ENCODE assay signal across 9 cellular contexts in genomic region chrX:78923198-78924015, GRCh38. TPM values are rescaled to one million over a fixed set of nuclear protein-coding genes. Genes with fewer than 3 reads are reported as not detected.
A peak's percentile ranks its signal among the peaks of the same experiment; 100 is the strongest.
DNase-seq lines count a peak whose midpoint lies in the region; ATAC-seq and TF ChIP-seq lines count a peak whose summit lies in the region.
"Had no signal": no experiment of that assay in that cellular context is flagged by ENCODE, and none has a peak within 500 bp of the region (broad histone marks: within the 10 kb centered on the region; RNA-seq: fewer than 3 reads in every experiment).

No MANE protein-coding gene starts in this region.

- H3K9me3 ChIP-seq in trophoblast cell (ENCODE audit: insufficient read depth, low read depth, low read length), result no peaks in the 10 kb centered on the region

- ATAC-seq in GM18867 (IDR thresholded peaks at IDR 0.05; ENCODE audit: unreplicated experiment) (peak; percentile 87), GM21526 (IDR thresholded peaks at IDR 0.05; ENCODE audit: low FRiP score, unreplicated experiment) (peak; percentile 91), HG03342 (IDR thresholded peaks at IDR 0.05; ENCODE audit: unreplicated experiment) (peak; percentile 83), SK-N-SH treated with all-trans-retinoic acid at 6 μM for 48 hours (no peak)
- no peak for ATAC-seq in central memory CD8-positive, alpha-beta T cell (replicated peaks; ENCODE audit: extremely low read depth, poor library complexity, severe bottlenecking)

- no peak overlapping the region for H2BK12ac ChIP-seq in trophoblast cell (ENCODE audit: low read length)

- TF ChIP-seq CTCF in RWPE1 (conservative IDR thresholded peaks at IDR 0.05; ENCODE audit: low read depth), result no peak

- no peak overlapping the region for H3K4ac ChIP-seq in trophoblast cell (ENCODE audit: low read depth, low read length)

- H4K12ac ChIP-seq in trophoblast cell (ENCODE audit: low read depth, low read length), result no peak overlapping the region

- H3K4me1 Mint-ChIP-seq in central memory CD8-positive, alpha-beta T cell, result peaks cover 11% of the 10 kb centered on the region

- no peak overlapping the region for H4K8ac ChIP-seq in trophoblast cell (ENCODE audit: low read depth, low read length)

- POLR2A ChIA-PET in RWPE1 (lab: Yijun Ruan, JAX; ENCODE audit: low non-redundant PET), result no interaction called here

- H2BK120ac ChIP-seq in trophoblast cell (ENCODE audit: insufficient read depth, low read length, poor library complexity), result no peak overlapping the region

- CTCF ChIA-PET in RWPE1 (lab: Yijun Ruan, JAX), result no interaction called here

- no peaks in the 10 kb centered on the region for H3K27me3 ChIP-seq in trophoblast cell (ENCODE audit: insufficient read depth, low read length)

- no peaks in the 10 kb centered on the region for H3K79me1 ChIP-seq in trophoblast cell (ENCODE audit: low read length)

- no peaks in the 10 kb centered on the region for H3K4me1 ChIP-seq in trophoblast cell (ENCODE audit: control insufficient read depth in 1 of 2, insufficient read depth in 2 of 2, low read length in 2 of 2)

- H3K9me3 Mint-ChIP-seq in central memory CD8-positive, alpha-beta T cell, result no peaks in the 10 kb centered on the region

- no peak overlapping the region for H4K91ac ChIP-seq in trophoblast cell (ENCODE audit: low read depth, low read length)

- H3K9ac ChIP-seq in trophoblast cell (ENCODE audit: low read length), result no peak overlapping the region

- H3K4me2 ChIP-seq in trophoblast cell (ENCODE audit: low read length), result no peak overlapping the region

- H3K36me3 ChIP-seq in trophoblast cell (ENCODE audit: control insufficient read depth in 1 of 2, insufficient read depth in 2 of 2, low read length in 2 of 2), result no peaks in the 10 kb centered on the region

- no peaks in the 10 kb centered on the region for H3K27me3 Mint-ChIP-seq in central memory CD8-positive, alpha-beta T cell

- H2AFZ ChIP-seq in trophoblast cell (ENCODE audit: insufficient read depth, low read length, poor library complexity), result no peak overlapping the region

- no peak overlapping the region for H2BK5ac ChIP-seq in trophoblast cell (ENCODE audit: low read depth, low read length, poor library complexity)

- DNase-seq in central memory CD8-positive, alpha-beta T cell (ENCODE audit: low spot score in 2 of 2), result no peak
- DNase-seq in trophoblast cell (no peak), NCI-H2227 treated with DMSO at 0.1 percent for 48 hours (lab: John Stamatoyannopoulos, UW) (no peak), RWPE1 (ENCODE audit: low spot score) (no peak)
- DNase-seq: activated T-cell treated with anti-CD3 and anti-CD28 coated beads, Interleukin-2, amount 50 U/mL, for 1 hour had no signal

- H3K14ac ChIP-seq in trophoblast cell (ENCODE audit: low read length), result no peak overlapping the region

- H2AK5ac ChIP-seq in trophoblast cell (ENCODE audit: low read length), result no peak overlapping the region

- peak overlapping the region; percentile 69 for H3K27ac Mint-ChIP-seq in central memory CD8-positive, alpha-beta T cell (ENCODE audit: low read depth)

- no CpG with 5 or more reads among the region's 3 CpGs for WGBS in trophoblast cell (ENCODE audit: extremely low coverage, insufficient coverage, insufficient read length)

- no peaks in the 10 kb centered on the region for H3K79me2 ChIP-seq in trophoblast cell (ENCODE audit: control insufficient read depth, insufficient read depth, low read length, poor library complexity)

- no peak overlapping the region for H3K4me3 Mint-ChIP-seq in central memory CD8-positive, alpha-beta T cell

- no peak overlapping the region for H3K27ac ChIP-seq in trophoblast cell (ENCODE audit: low read depth, low read length)
- no peak overlapping the region for H3K27ac ChIP-seq in RWPE1

- no peak overlapping the region for H3K18ac ChIP-seq in trophoblast cell (ENCODE audit: low read length)

- H3K36me3 Mint-ChIP-seq in central memory CD8-positive, alpha-beta T cell (ENCODE audit: insufficient read depth), result no peaks in the 10 kb centered on the region

- H3K23ac ChIP-seq in trophoblast cell (ENCODE audit: low read length), result no peak overlapping the region

- no peak overlapping the region for H3K4me3 ChIP-seq in trophoblast cell (ENCODE audit: low read depth, low read length)

TF ChIP-seq in SK-N-SH treated with all-trans-retinoic acid at 6 μM for 48 hours, 23 proteins besides CTCF, POLR2A, EP300 and RAD21:
- TF ChIP-seq TOX (CRISPR knock-in tag; IDR thresholded peaks at IDR 0.05; ENCODE audit: borderline replicate concordance) (no peak), BACH2 (CRISPR knock-in tag; IDR thresholded peaks at IDR 0.05; ENCODE audit: borderline replicate concordance) (no peak), RARB (CRISPR knock-in tag; IDR thresholded peaks at IDR 0.05) (no peak), SNAI2 (CRISPR knock-in tag; IDR thresholded peaks at IDR 0.05) (no peak), ESRRG (CRISPR knock-in tag; IDR thresholded peaks at IDR 0.05) (no peak), ZNF70 (CRISPR knock-in tag; IDR thresholded peaks at IDR 0.05) (no peak), ARNTL (CRISPR knock-in tag; IDR thresholded peaks at IDR 0.05; ENCODE audit: borderline replicate concordance, low read depth) (no peak)
- TF ChIP-seq, protein P1, sequence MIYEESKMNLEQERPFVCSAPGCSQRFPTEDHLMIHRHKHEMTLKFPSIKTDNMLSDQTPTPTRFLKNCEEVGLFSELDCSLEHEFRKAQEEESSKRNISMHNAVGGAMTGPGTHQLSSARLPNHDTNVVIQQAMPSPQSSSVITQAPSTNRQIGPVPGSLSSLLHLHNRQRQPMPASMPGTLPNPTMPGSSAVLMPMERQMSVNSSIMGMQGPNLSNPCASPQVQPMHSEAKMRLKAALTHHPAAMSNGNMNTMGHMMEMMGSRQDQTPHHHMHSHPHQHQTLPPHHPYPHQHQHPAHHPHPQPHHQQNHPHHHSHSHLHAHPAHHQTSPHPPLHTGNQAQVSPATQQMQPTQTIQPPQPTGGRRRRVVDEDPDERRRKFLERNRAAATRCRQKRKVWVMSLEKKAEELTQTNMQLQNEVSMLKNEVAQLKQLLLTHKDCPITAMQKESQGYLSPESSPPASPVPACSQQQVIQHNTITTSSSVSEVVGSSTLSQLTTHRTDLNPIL (CRISPR knock-in tag; IDR thresholded peaks at IDR 0.05; ENCODE audit: low read depth), result no peak
- TF ChIP-seq, protein P2, sequence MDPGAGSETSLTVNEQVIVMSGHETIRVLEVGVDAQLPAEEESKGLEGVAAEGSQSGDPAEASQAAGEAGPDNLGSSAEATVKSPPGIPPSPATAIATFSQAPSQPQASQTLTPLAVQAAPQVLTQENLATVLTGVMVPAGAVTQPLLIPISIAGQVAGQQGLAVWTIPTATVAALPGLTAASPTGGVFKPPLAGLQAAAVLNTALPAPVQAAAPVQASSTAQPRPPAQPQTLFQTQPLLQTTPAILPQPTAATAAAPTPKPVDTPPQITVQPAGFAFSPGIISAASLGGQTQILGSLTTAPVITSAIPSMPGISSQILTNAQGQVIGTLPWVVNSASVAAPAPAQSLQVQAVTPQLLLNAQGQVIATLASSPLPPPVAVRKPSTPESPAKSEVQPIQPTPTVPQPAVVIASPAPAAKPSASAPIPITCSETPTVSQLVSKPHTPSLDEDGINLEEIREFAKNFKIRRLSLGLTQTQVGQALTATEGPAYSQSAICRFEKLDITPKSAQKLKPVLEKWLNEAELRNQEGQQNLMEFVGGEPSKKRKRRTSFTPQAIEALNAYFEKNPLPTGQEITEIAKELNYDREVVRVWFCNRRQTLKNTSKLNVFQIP (CRISPR knock-in tag; IDR thresholded peaks at IDR 0.05; ENCODE audit: borderline replicate concordance, low read depth), result no peak

RNA-seq across cellular contexts. Expression of gene P2RY10, which starts 21.8 kb away (rescaled TPM):
- polyA plus RNA-seq in trophoblast cell (2013), result not detected in 2 replicates

Comparison
In these comparisons a context has a peak if more than half of its experiments do, and no peak if none do; other contexts are left out.
1. ATAC-seq: peak in GM18867 (single experiment), GM21526 (single experiment) and HG03342 (single experiment); none in central memory CD8-positive, alpha-beta T cell (single experiment) and SK-N-SH treated with all-trans-retinoic acid at 6 μM for 48 hours (single experiment).